Comparison of ENCODE assay signal across 9 cellular contexts in genomic region chr10:74738543-74738942, GRCh38.
DNase-seq lines count a peak whose midpoint lies in the region; ATAC-seq and TF ChIP-seq lines count a peak whose summit lies in the region.
"Had no signal": no experiment of that assay in that cellular context is flagged by ENCODE, and none has a peak within 500 bp of the region (broad histone marks: within the 10 kb centered on the region; RNA-seq: fewer than 3 reads in every experiment).

No MANE protein-coding gene starts in this region.

- TF ChIP-seq CTCF in CD14-positive monocyte (IDR thresholded peaks at IDR 0.05) (peak; percentile 25), GM12865 (IDR thresholded peaks at IDR 0.05; ENCODE audit: insufficient read depth, low read depth, low read length, missing control alignments) (no peak)

- peak overlapping the region in 5 of 7 donors; percentile 8 to 79 (median 42) for H3K27ac Mint-ChIP-seq in CD14-positive monocyte
- peak overlapping the region; percentile 85 to 97 (median 93) for H3K27ac Mint-ChIP-seq in immature natural killer cell

- peak overlapping the region; percentile 20 to 81 for H3K4me3 Mint-ChIP-seq in CD14-positive monocyte
- H3K4me3 Mint-ChIP-seq in immature natural killer cell: peak overlapping the region; percentile 71 to 89 (median 83)

- intact Hi-C loops in CD14-positive monocyte (cut with micrococcal nuclease): no loop called here
- intact Hi-C loops in head of caudate nucleus (cut with DNase I): no loop called here

- peaks cover 0 to 1% (median 0%) of the 10 kb centered on the region in 7 donors for H3K9me3 Mint-ChIP-seq in CD14-positive monocyte
- no peaks in the 10 kb centered on the region for H3K9me3 Mint-ChIP-seq in immature natural killer cell

- peaks cover 29% of the 10 kb centered on the region for H3K4me1 Mint-ChIP-seq in CD14-positive monocyte
- H3K4me1 Mint-ChIP-seq in immature natural killer cell: peaks cover 33 to 35% of the 10 kb centered on the region in 2 donors

- DNase-seq in CD14-positive monocyte (ENCODE audit: low spot score) (no peak), GM12865 (ENCODE audit: low read depth) (peak; percentile 27), MV-4-11 (lab: John Stamatoyannopoulos, UW) (peak; percentile 37), immature natural killer cell (no peak), DMS79 (lab: John Stamatoyannopoulos, UW) (no peak), head of caudate nucleus (no peak), germinal center (ENCODE audit: low spot score) (no peak)
- DNase-seq: NCI-H524 had no signal

- H3K36me3 Mint-ChIP-seq in CD14-positive monocyte (no peaks in the 10 kb centered on the region), immature natural killer cell (peaks cover 0 to 4% (median 0%) of the 10 kb centered on the region in 3 donors)

- no peak for ATAC-seq in HG02970 (IDR thresholded peaks at IDR 0.05; ENCODE audit: low FRiP score, unreplicated experiment)

- peak overlapping the region; percentile 49 for H3K4me3 ChIP-seq in GM12865 (ENCODE audit: low read depth, low read length)

- peaks cover 0 to 5% (median 0%) of the 10 kb centered on the region in 3 donors for H3K27me3 Mint-ChIP-seq in CD14-positive monocyte (ENCODE audit: low read depth in 3 of 3)
- H3K27me3 Mint-ChIP-seq in immature natural killer cell (ENCODE audit: low read depth in 3 of 3): peaks cover 0 to 3% (median 0%) of the 10 kb centered on the region in 3 donors

Comparison
In these comparisons a context has a peak if more than half of its experiments do, and no peak if none do; other contexts are left out.
1. DNase-seq: peak in GM12865 (single experiment) and MV-4-11 (single experiment); none in CD14-positive monocyte (single experiment), immature natural killer cell (0 of 3), DMS79 (single experiment), head of caudate nucleus (0 of 42) and germinal center (single experiment).